16 cellular contexts compared by ENCODE assay signal in the genomic region with DNA sequence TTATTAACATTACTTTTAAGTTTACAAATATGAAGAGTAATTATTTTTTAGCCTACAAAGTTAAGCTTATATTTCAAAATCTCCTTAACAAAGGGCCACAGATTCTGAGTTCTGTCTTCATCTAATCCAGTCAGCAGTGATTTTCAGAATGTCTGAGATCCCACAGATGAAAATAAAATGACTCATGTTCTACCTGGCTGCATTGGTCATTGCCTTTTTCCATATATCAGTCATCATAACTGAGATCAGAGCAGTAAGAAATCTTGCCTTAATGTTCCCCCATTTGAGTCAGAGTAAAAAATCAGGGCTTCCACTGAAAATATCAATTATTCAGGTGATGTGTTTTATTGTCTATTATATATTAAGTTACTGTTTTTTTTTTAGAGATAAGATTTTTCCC.
DNase-seq lines count a peak whose midpoint lies in the region; ATAC-seq and TF ChIP-seq lines count a peak whose summit lies in the region.
"Had no signal": no experiment of that assay in that cellular context is flagged by ENCODE, and none has a peak within 500 bp of the region (broad histone marks: within the 10 kb centered on the region; RNA-seq: fewer than 3 reads in every experiment).

No MANE protein-coding gene starts in this region.

- H3K27ac Mint-ChIP-seq in type B pancreatic cell, result no peak overlapping the region
- H3K27ac Mint-ChIP-seq: activated T-cell treated with anti-CD3 and anti-CD28 coated beads, Interleukin-2, amount 50 U/mL, for 24 hours; IgD-negative memory B cell had no signal

- no peaks in the 10 kb centered on the region for H3K4me1 Mint-ChIP-seq in type B pancreatic cell (ENCODE audit: unreplicated experiment)

- H3K9me3 Mint-ChIP-seq in type B pancreatic cell, result peaks cover 1% of the 10 kb centered on the region
- H3K9me3 Mint-ChIP-seq: activated T-cell treated with anti-CD3 and anti-CD28 coated beads, Interleukin-2, amount 50 U/mL, for 24 hours had no signal

- TF ChIP-seq CTCF in GM10266 (IDR thresholded peaks at IDR 0.05; ENCODE audit: control insufficient read depth, insufficient read depth, low read depth, missing control alignments) (no peak), type B pancreatic cell (conservative IDR thresholded peaks at IDR 0.05) (no peak)

- DNase-seq in GM10266 (ENCODE audit: extremely low spot score), result peak; percentile 12
- DNase-seq in nucleus accumbens (lab: John Stamatoyannopoulos, UW), result no peak
- no peak for DNase-seq in hypothalamus (lab: John Stamatoyannopoulos, UW)
- DNase-seq in hippocampal formation (lab: John Stamatoyannopoulos, UW), result no peak
- DNase-seq in type B pancreatic cell (ENCODE audit: extremely low spot score, unreplicated experiment), result no peak
- DNase-seq: ACHN; activated T-cell treated with anti-CD3 and anti-CD28 coated beads, Interleukin-2, amount 50 U/mL, for 24 hours; amygdala; cortex of kidney; NCI-H82; SHP77; uterus had no signal

- no peak overlapping the region for H3K4me3 Mint-ChIP-seq in type B pancreatic cell
- H3K4me3 Mint-ChIP-seq: activated T-cell treated with anti-CD3 and anti-CD28 coated beads, Interleukin-2, amount 50 U/mL, for 24 hours; IgD-negative memory B cell had no signal

- no peaks in the 10 kb centered on the region for H3K27me3 Mint-ChIP-seq in type B pancreatic cell
- H3K27me3 Mint-ChIP-seq: activated T-cell treated with anti-CD3 and anti-CD28 coated beads, Interleukin-2, amount 50 U/mL, for 24 hours had no signal

- ATAC-seq in GM19351 (IDR thresholded peaks at IDR 0.05; ENCODE audit: unreplicated experiment), result peak; percentile 71
- ATAC-seq in HG02642 (IDR thresholded peaks at IDR 0.05; ENCODE audit: poor library complexity, unreplicated experiment), result peak; percentile 43
- ATAC-seq in HG03442 (IDR thresholded peaks at IDR 0.05; ENCODE audit: unreplicated experiment), result peak; percentile 52

- H3K36me3 Mint-ChIP-seq in type B pancreatic cell, result no peaks in the 10 kb centered on the region
- H3K36me3 Mint-ChIP-seq: IgD-negative memory B cell had no signal
